Comparison of ENCODE assay signal across 16 cellular contexts in the genomic region with DNA sequence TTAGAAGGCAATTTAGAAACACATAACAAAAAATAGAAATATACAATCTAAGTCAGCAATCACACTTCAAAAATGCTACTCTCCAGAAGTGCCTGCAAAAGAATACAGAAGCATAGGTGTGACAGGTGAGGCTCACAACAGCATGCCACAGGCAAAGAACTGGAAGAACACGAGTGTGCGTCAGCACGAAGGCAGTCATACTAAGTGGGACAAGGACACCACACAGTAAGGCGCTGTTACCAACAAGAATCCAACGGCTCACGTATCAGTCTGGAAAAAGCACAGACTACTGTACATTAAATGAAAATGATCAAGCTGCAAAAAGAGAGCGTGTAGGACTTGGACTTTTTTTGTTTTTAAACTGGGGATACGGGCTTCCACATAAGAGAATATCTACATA.
"Had no signal": no experiment of that assay in that cellular context is flagged by ENCODE, and none has a peak within 500 bp of the region (broad histone marks: within the 10 kb centered on the region; RNA-seq: fewer than 3 reads in every experiment).

No MANE protein-coding gene starts in this region.

- H3K4me3 Mint-ChIP-seq: endodermal cell had no signal

- ATAC-seq: foreskin keratinocyte; heart left ventricle; left colon; naive thymus-derived CD4-positive, alpha-beta T cell had no signal

- H3K9me3 Mint-ChIP-seq: endodermal cell; naive thymus-derived CD4-positive, alpha-beta T cell had no signal

- DNase-seq: effector CD4-positive, alpha-beta T cell; endodermal cell; erythroblast; foreskin keratinocyte; heart left ventricle; hippocampal formation; left colon; naive thymus-derived CD4-positive, alpha-beta T cell; occipital lobe; pancreas; small intestine; stimulated activated CD4-positive, alpha-beta T cell treated with anti-CD3 and anti-CD28 coated beads, Interleukin-12 subunit alpha, Interleukin-12 subunit beta, amount 100 ng/mL, for 4 hours; stimulated activated naive CD4-positive, alpha-beta T cell; thyroid gland; upper lobe of left lung; uterus had no signal

- H3K27me3 Mint-ChIP-seq: naive thymus-derived CD4-positive, alpha-beta T cell had no signal

- H3K27ac Mint-ChIP-seq: endodermal cell had no signal
